Comparison of ENCODE assay signal across 8 cellular contexts in the genomic region with DNA sequence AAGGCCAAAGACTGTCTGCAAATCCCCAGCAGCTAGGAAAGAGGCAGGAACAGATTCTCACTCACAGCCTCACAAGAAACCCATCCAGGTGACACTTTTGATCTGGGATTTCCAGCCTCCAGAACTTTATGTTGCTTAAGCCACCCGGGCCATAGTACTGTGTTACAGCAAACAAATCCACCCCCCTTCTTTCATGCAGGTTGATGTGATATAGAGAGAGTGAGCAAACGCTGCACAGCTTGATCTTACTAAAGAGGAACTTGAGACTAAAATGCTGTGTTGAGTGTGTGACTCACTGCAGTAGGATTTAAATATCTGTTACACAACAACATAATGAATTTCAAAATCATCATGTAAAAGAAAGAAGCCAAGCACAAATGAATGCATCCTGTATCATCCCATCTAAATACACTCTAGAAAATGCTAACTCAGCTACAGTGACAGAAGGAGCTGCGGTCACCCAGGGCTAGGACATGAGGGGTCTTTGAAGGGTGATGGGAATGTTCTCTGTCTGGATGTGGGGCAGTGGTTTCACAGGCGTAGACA. TPM values are rescaled to one million over a fixed set of nuclear protein-coding genes. Genes with fewer than 3 reads are reported as not detected.
DNase-seq lines count a peak whose midpoint lies in the region; ATAC-seq, FAIRE-seq and TF ChIP-seq lines count a peak whose summit lies in the region.

No MANE protein-coding gene starts in this region.

- no peaks in the 10 kb centered on the region; a peak in 1 of 5 replicates for H3K27me3 ChIP-seq in HepG2 (ENCODE audit: control insufficient read depth in 1 of 2, insufficient read depth in 2 of 2, low read length in 2 of 2)

- no TSS peak for BruUV-seq in HepG2 (replicated peaks; lab: Mats Ljungman, UMichigan)

- no peaks in the 10 kb centered on the region for H3K9me3 Mint-ChIP-seq in activated naive CD8-positive, alpha-beta T cell treated with anti-CD3 and anti-CD28 coated beads, Interleukin-2, amount 50 U/mL, for 24 hours

- no peak overlapping the region for H2AFZ ChIP-seq in HepG2 (ENCODE audit: low read length)

- POLR2A ChIA-PET in HepG2 (lab: Yijun Ruan, JAX), result no interaction called here

- H3K9ac ChIP-seq in HepG2 (ENCODE audit: insufficient read depth, low read depth, low read length), result no peak overlapping the region

- CTCF ChIA-PET in HepG2 (lab: Yijun Ruan, JAX; ENCODE audit: low intra/inter-chr PET ratio, low total read pairs), result no interaction called here

- TF ChIP-seq EP300 in HepG2 (IDR thresholded peaks at IDR 0.05; ENCODE audit: low read depth in 2 of 2, low read length in 2 of 2) (no peak), HepG2 (CRISPR knock-in tag; IDR thresholded peaks at IDR 0.05; ENCODE audit: borderline replicate concordance) (no peak)

- TF ChIP-seq POLR2A in HepG2 (IDR thresholded peaks at IDR 0.05; ENCODE audit: insufficient read depth in 1 of 2, low read depth in 2 of 2, low read length in 2 of 2), result no peak

- intact Hi-C loops in HepG2 (cut with micrococcal nuclease; ENCODE audit: unreplicated experiment), result no loop called here

- peaks cover 47% of the 10 kb centered on the region for H3K4me1 Mint-ChIP-seq in activated naive CD8-positive, alpha-beta T cell treated with anti-CD3 and anti-CD28 coated beads, Interleukin-2, amount 50 U/mL, for 24 hours

- H3K4me3 ChIP-seq in HepG2 (replicated peaks in 1 of 3; ENCODE audit: insufficient read depth in 1 of 3, low read depth in 2 of 3, low read length in 3 of 3), result no peak overlapping the region

- no peaks in the 10 kb centered on the region for H3K79me2 ChIP-seq in HepG2 (ENCODE audit: insufficient read depth, low read length)

- 44% methylated on average over 3 of the region's 4 CpGs for WGBS in HepG2 (ENCODE audit: low lambda C conversion rate)

- no peak overlapping the region for H3K4me3 Mint-ChIP-seq in activated naive CD8-positive, alpha-beta T cell treated with anti-CD3 and anti-CD28 coated beads, Interleukin-2, amount 50 U/mL, for 24 hours

- peaks cover 2% of the 10 kb centered on the region for H3K27me3 Mint-ChIP-seq in activated naive CD8-positive, alpha-beta T cell treated with anti-CD3 and anti-CD28 coated beads, Interleukin-2, amount 50 U/mL, for 24 hours

- H3K4me1 ChIP-seq in HepG2 (ENCODE audit: insufficient read depth, low read length), result 0 out of 2 replicates have a peak, but pooled peaks cover 12% of the 10 kb centered on the region

- no peak overlapping the region for H3K4me2 ChIP-seq in HepG2 (ENCODE audit: low read depth, low read length)

- DNase-seq in NCI-H345 (lab: John Stamatoyannopoulos, UW), result peak; percentile 14
- no peak for DNase-seq in NCI-H345 treated with DMSO at 0.1 percent for 48 hours (lab: John Stamatoyannopoulos, UW; ENCODE audit: unreplicated experiment)
- DNase-seq in activated naive CD8-positive, alpha-beta T cell treated with anti-CD3 and anti-CD28 coated beads, Interleukin-2, amount 50 U/mL, for 24 hours, result no peak
- DNase-seq in HepG2 (ENCODE audit: low spot score), result peak; percentile 41
- DNase-seq in NCI-H1694 (lab: John Stamatoyannopoulos, UW), result no peak
- no peak for DNase-seq in HT-29 (ENCODE audit: low spot score)

- TF ChIP-seq RAD21 in HepG2 (CRISPR knock-in tag; IDR thresholded peaks at IDR 0.05), result no peak

- ATAC-seq in HG03558 (IDR thresholded peaks at IDR 0.05; ENCODE audit: extremely low read depth, unreplicated experiment) (peak; percentile 35), HepG2 (peak; percentile 75), HG02938 (IDR thresholded peaks at IDR 0.05; ENCODE audit: unreplicated experiment) (no peak)
- peak; percentile 38 for ATAC-seq in activated naive CD8-positive, alpha-beta T cell treated with anti-CD3 and anti-CD28 coated beads, Interleukin-2, amount 50 U/mL, for 24 hours

- FAIRE-seq in HepG2 (lab: Jason Lieb, UNC), result peak; percentile 15

- H3K36me3 Mint-ChIP-seq in activated naive CD8-positive, alpha-beta T cell treated with anti-CD3 and anti-CD28 coated beads, Interleukin-2, amount 50 U/mL, for 24 hours (ENCODE audit: low read depth), result peaks cover 2% of the 10 kb centered on the region

- no peak overlapping the region for H3K27ac Mint-ChIP-seq in activated naive CD8-positive, alpha-beta T cell treated with anti-CD3 and anti-CD28 coated beads, Interleukin-2, amount 50 U/mL, for 24 hours

- no peaks in the 10 kb centered on the region for H4K20me1 ChIP-seq in HepG2 (ENCODE audit: insufficient read depth, low read length)

- no peaks in the 10 kb centered on the region for H3K36me3 ChIP-seq in HepG2 (replicated peaks in 1 of 2; ENCODE audit: control insufficient read depth in 1 of 2, insufficient read depth in 2 of 2, low read length in 2 of 2)

- in situ Hi-C loops in HepG2 (cut with HindIII; ENCODE audit: extremely low pct_ligation_motif_present, low pct_unique_long_range_greater_than_20kb), result no loop called here

- H3K9me3 ChIP-seq in HepG2 (ENCODE audit: low read length), result no peaks in the 10 kb centered on the region

- H3K27ac ChIP-seq in HepG2 (ENCODE audit: extremely low read length, insufficient read depth, low read length), result no peak overlapping the region

- TF ChIP-seq CTCF in HepG2 (CRISPR knock-in tag; IDR thresholded peaks at IDR 0.05), result no peak

TF ChIP-seq in HepG2, 621 proteins besides CTCF, POLR2A, EP300 and RAD21 (continues in another document):
- no peak for TF ChIP-seq ZNF264 (CRISPR knock-in tag; IDR thresholded peaks at IDR 0.05)
- no peak for TF ChIP-seq SIN3B (IDR thresholded peaks at IDR 0.05; ENCODE audit: low read length)
- TF ChIP-seq MAFK (conservative IDR thresholded peaks at IDR 0.05 in 1 of 2, IDR thresholded peaks at IDR 0.05 in 1 of 2; ENCODE audit: low read length in 2 of 2), result peak; percentile 49 to 59; a peak in 3 of 4 replicates
- TF ChIP-seq CEBPB (IDR thresholded peaks at IDR 0.05; ENCODE audit: borderline replicate concordance, low read depth, low read length), result peak; percentile 27; the same call in 1 of the 2 replicates
- no peak for TF ChIP-seq TBX2 (CRISPR knock-in tag; IDR thresholded peaks at IDR 0.05; ENCODE audit: borderline replicate concordance)
- no peak for TF ChIP-seq ZFP36 (IDR thresholded peaks at IDR 0.05; ENCODE audit: borderline replicate concordance, low read depth, low read length, partially characterized antibody)
- no peak for TF ChIP-seq ZSCAN30 (CRISPR knock-in tag; IDR thresholded peaks at IDR 0.05)
- TF ChIP-seq ZSCAN21 (CRISPR knock-in tag; IDR thresholded peaks at IDR 0.05; ENCODE audit: borderline replicate concordance), result no peak
- TF ChIP-seq, protein P1, sequence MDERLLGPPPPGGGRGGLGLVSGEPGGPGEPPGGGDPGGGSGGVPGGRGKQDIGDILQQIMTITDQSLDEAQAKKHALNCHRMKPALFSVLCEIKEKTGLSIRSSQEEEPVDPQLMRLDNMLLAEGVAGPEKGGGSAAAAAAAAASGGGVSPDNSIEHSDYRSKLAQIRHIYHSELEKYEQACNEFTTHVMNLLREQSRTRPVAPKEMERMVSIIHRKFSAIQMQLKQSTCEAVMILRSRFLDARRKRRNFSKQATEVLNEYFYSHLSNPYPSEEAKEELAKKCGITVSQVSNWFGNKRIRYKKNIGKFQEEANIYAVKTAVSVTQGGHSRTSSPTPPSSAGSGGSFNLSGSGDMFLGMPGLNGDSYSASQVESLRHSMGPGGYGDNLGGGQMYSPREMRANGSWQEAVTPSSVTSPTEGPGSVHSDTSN (CRISPR knock-in tag; IDR thresholded peaks at IDR 0.05), result no peak
- TF ChIP-seq ZZZ3 (CRISPR knock-in tag; IDR thresholded peaks at IDR 0.05; ENCODE audit: borderline replicate concordance), result no peak
- TF ChIP-seq SP5 (CRISPR knock-in tag; IDR thresholded peaks at IDR 0.05; ENCODE audit: borderline replicate concordance, low read depth), result no peak
- TF ChIP-seq ZNF713 (CRISPR knock-in tag; IDR thresholded peaks at IDR 0.05), result no peak
- TF ChIP-seq, protein P2, sequence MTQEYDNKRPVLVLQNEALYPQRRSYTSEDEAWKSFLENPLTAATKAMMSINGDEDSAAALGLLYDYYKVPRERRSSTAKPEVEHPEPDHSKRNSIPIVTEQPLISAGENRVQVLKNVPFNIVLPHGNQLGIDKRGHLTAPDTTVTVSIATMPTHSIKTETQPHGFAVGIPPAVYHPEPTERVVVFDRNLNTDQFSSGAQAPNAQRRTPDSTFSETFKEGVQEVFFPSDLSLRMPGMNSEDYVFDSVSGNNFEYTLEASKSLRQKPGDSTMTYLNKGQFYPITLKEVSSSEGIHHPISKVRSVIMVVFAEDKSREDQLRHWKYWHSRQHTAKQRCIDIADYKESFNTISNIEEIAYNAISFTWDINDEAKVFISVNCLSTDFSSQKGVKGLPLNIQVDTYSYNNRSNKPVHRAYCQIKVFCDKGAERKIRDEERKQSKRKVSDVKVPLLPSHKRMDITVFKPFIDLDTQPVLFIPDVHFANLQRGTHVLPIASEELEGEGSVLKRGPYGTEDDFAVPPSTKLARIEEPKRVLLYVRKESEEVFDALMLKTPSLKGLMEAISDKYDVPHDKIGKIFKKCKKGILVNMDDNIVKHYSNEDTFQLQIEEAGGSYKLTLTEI (CRISPR knock-in tag; conservative IDR thresholded peaks at IDR 0.05), result no peak

RNA-seq across cellular contexts. Expression of a gene that starts 32.2 kb away (rescaled TPM):
- total RNA-seq in HepG2 (2016; rRNA removed; fragmentation: Illumina TruSeq; extraction: Trizol), result 1.9 and 3.0 TPM in 2 replicates
- total RNA-seq in HepG2 (2016; cell fraction: cytosol; rRNA removed; fragmentation: Illumina TruSeq; extraction: Trizol; ENCODE audit: low read depth), result 0.26 and 0.40 TPM in 2 replicates
- total RNA-seq in HepG2 (2016; cell fraction: insoluble cytoplasmic fraction; rRNA removed; fragmentation: Illumina TruSeq; extraction: Trizol), result 2.2 and 2.8 TPM in 2 replicates
- 0.86 and 1.1 TPM in 2 replicates for total RNA-seq in HepG2 (2016; cell fraction: membrane; rRNA removed; fragmentation: Illumina TruSeq; extraction: Trizol)
- 2.0 and 4.1 TPM in 2 replicates for total RNA-seq in HepG2 (2016; cell fraction: nucleus; rRNA removed; fragmentation: Illumina TruSeq; extraction: Trizol)
- polyA plus RNA-seq in HepG2 (2011; rRNA removed), result 1.8 and 2.7 TPM in 2 replicates
- polyA plus RNA-seq in HepG2 (2011; cell fraction: cytosol; rRNA removed), result 1.3 and 1.6 TPM in 2 replicates
- polyA plus RNA-seq in HepG2 (2011; cell fraction: nucleus; rRNA removed), result 1.8 and 2.5 TPM in 2 replicates
- polyA plus RNA-seq in HepG2 (2012), result 1.2 and 1.6 TPM in 2 replicates
- polyA plus RNA-seq in HepG2 (2016; cell fraction: cytosol; fragmentation: Illumina TruSeq; extraction: Trizol; ENCODE audit: low read depth), result 0.16 and 0.17 TPM in 2 replicates
- 2.0 and 2.2 TPM in 2 replicates for polyA plus RNA-seq in HepG2 (2016; cell fraction: insoluble cytoplasmic fraction; fragmentation: Illumina TruSeq; extraction: Trizol; ENCODE audit: low read depth)
- 0.30 and 0.35 TPM in 2 replicates for polyA plus RNA-seq in HepG2 (2016; cell fraction: membrane; fragmentation: Illumina TruSeq; extraction: Trizol; ENCODE audit: low read depth)
- polyA plus RNA-seq in HepG2 (2016; cell fraction: nucleus; fragmentation: Illumina TruSeq; extraction: Trizol; ENCODE audit: insufficient read depth, low read depth), result 3.2 and 3.5 TPM in 2 replicates
- polyA minus RNA-seq in HepG2 (2011; rRNA and poly(A)+ RNA removed; ENCODE audit: low replicate concordance), result 3.5 and 3.8 TPM in 2 replicates
- 1.2 and 1.4 TPM in 2 replicates for polyA minus RNA-seq in HepG2 (2011; cell fraction: cytosol; rRNA and poly(A)+ RNA removed)
- polyA minus RNA-seq in HepG2 (2011; cell fraction: nucleus; rRNA and poly(A)+ RNA removed), result 3.1 and 4.5 TPM in 2 replicates
- total RNA-seq in HT-29 (2014; rRNA removed; shearing (Covaris generic)), result 1.0 and 2.9 TPM in 2 replicates

Comparison
In these comparisons a context has a peak if more than half of its experiments do, and no peak if none do; other contexts are left out.
1. DNase-seq: peak in NCI-H345 (single experiment) and HepG2 (single experiment); none in NCI-H345 treated with DMSO at 0.1 percent for 48 hours (single experiment), activated naive CD8-positive, alpha-beta T cell treated with anti-CD3 and anti-CD28 coated beads, Interleukin-2, amount 50 U/mL, for 24 hours (single experiment), NCI-H1694 (single experiment) and HT-29 (single experiment).